17 cellular contexts compared by ENCODE assay signal in genomic region chr11:35232961-35233360, GRCh38.
A peak's percentile ranks its signal among the peaks of the same experiment; 100 is the strongest.
DNase-seq lines count a peak whose midpoint lies in the region; ATAC-seq and TF ChIP-seq lines count a peak whose summit lies in the region.
"Had no signal": no experiment of that assay in that cellular context is flagged by ENCODE, and none has a peak within 500 bp of the region (broad histone marks: within the 10 kb centered on the region; RNA-seq: fewer than 3 reads in every experiment).

No MANE protein-coding gene starts in this region.

- TF ChIP-seq POLR2A in body of pancreas (IDR thresholded peaks at IDR 0.05) = no peak

- H2AFZ ChIP-seq in mesenchymal stem cell (ENCODE audit: low read depth, low read length) = no peak overlapping the region

- intact Hi-C loops in sciatic nerve (cut with DNase I) (loop anchor here (10.0 kb wide), 1 partner anchor 228 kb away; no protein-coding TSS in a partner anchor), body of pancreas (cut with DNase I) (no loop called here)

- WGBS in mesenchymal stem cell = 93% methylated on average over 2 of the region's 4 CpGs
- 41% methylated on average over 4 of the region's 4 CpGs for WGBS in urinary bladder
- 91 to 94% methylated on average over 4 of the region's 4 CpGs for WGBS in body of pancreas, 2 donors

- no peak overlapping the region for H4K91ac ChIP-seq in mesenchymal stem cell (ENCODE audit: low read length)

- H3K27me3 ChIP-seq in mesenchymal stem cell (ENCODE audit: control insufficient read depth in 1 of 2, insufficient read depth in 1 of 2, low read length in 2 of 2) (no peaks in the 10 kb centered on the region), body of pancreas (no peaks in the 10 kb centered on the region)
- H3K27me3 ChIP-seq: suprapubic skin had no signal

- TF ChIP-seq CTCF in body of pancreas (IDR thresholded peaks at IDR 0.05) = no peak

- no peak overlapping the region for H3K4ac ChIP-seq in mesenchymal stem cell (ENCODE audit: low read depth in 1 of 2, low read length in 2 of 2)

- peaks cover 66% of the 10 kb centered on the region for H3K4me1 Mint-ChIP-seq in stimulated activated naive CD8-positive, alpha-beta T cell treated with anti-CD3 and anti-CD28 coated beads, Interleukin-15, Interleukin-2, amounts not matched to agents 100 ng/mL and 50 ng/mL, for 24 hours (ENCODE audit: low read depth)
- H3K4me1 Mint-ChIP-seq in activated naive CD8-positive, alpha-beta T cell treated with anti-CD3 and anti-CD28 coated beads, Interleukin-2, amount 50 U/mL, for 24 hours = peaks cover 58% of the 10 kb centered on the region

- H3K27ac ChIP-seq in mesenchymal stem cell (ENCODE audit: low read length, poor library complexity, severe bottlenecking) = no peak overlapping the region
- H3K27ac ChIP-seq in urinary bladder (ENCODE audit: low read depth) = peak overlapping the region; percentile 18
- no peak overlapping the region for H3K27ac ChIP-seq in body of pancreas
- H3K27ac ChIP-seq: suprapubic skin had no signal

- H3K4me3 ChIP-seq in mesenchymal stem cell (ENCODE audit: insufficient read depth in 1 of 2, low read depth in 1 of 2, low read length in 2 of 2) (no peak overlapping the region), urinary bladder (ENCODE audit: low read depth, low read length) (no peak overlapping the region), body of pancreas (no peak overlapping the region)
- H3K4me3 ChIP-seq: suprapubic skin had no signal

- H3K9ac ChIP-seq in mesenchymal stem cell (ENCODE audit: low read length) = no peak overlapping the region

- H2BK5ac ChIP-seq in mesenchymal stem cell (ENCODE audit: low read depth, low read length, poor library complexity, severe bottlenecking) = no peak overlapping the region

- no peaks in the 10 kb centered on the region for H3K27me3 Mint-ChIP-seq in stimulated activated naive CD8-positive, alpha-beta T cell treated with anti-CD3 and anti-CD28 coated beads, Interleukin-15, Interleukin-2, amounts not matched to agents 100 ng/mL and 50 ng/mL, for 24 hours
- no peaks in the 10 kb centered on the region for H3K27me3 Mint-ChIP-seq in activated naive CD8-positive, alpha-beta T cell treated with anti-CD3 and anti-CD28 coated beads, Interleukin-2, amount 50 U/mL, for 24 hours
- H3K27me3 Mint-ChIP-seq: activated CD4-positive, alpha-beta T cell treated with anti-CD3 and anti-CD28 coated beads, Interleukin-2, amount 10 ng/mL, durations not matched to agents 24 days and 14 days had no signal

- H3K27ac Mint-ChIP-seq in stimulated activated naive CD8-positive, alpha-beta T cell treated with anti-CD3 and anti-CD28 coated beads, Interleukin-15, Interleukin-2, amounts not matched to agents 100 ng/mL and 50 ng/mL, for 24 hours = peak overlapping the region; percentile 43
- peak overlapping the region; percentile 30 for H3K27ac Mint-ChIP-seq in activated naive CD8-positive, alpha-beta T cell treated with anti-CD3 and anti-CD28 coated beads, Interleukin-2, amount 50 U/mL, for 24 hours

- peaks cover 71% of the 10 kb centered on the region for H3K36me3 Mint-ChIP-seq in stimulated activated naive CD8-positive, alpha-beta T cell treated with anti-CD3 and anti-CD28 coated beads, Interleukin-15, Interleukin-2, amounts not matched to agents 100 ng/mL and 50 ng/mL, for 24 hours (ENCODE audit: low read depth)
- H3K36me3 Mint-ChIP-seq in activated naive CD8-positive, alpha-beta T cell treated with anti-CD3 and anti-CD28 coated beads, Interleukin-2, amount 50 U/mL, for 24 hours (ENCODE audit: low read depth) = peaks cover 60% of the 10 kb centered on the region

- no peak overlapping the region for H2BK15ac ChIP-seq in mesenchymal stem cell (ENCODE audit: low read depth, poor library complexity, severe bottlenecking)

- H3K18ac ChIP-seq in mesenchymal stem cell (ENCODE audit: low read depth in 1 of 2, low read length in 2 of 2) = no peak overlapping the region

- no peak overlapping the region for H4K8ac ChIP-seq in mesenchymal stem cell (ENCODE audit: low read length)

- H2BK12ac ChIP-seq in mesenchymal stem cell (ENCODE audit: low read length in 2 of 2) = no peak overlapping the region

- H3K4me1 ChIP-seq in mesenchymal stem cell (ENCODE audit: control insufficient read depth, insufficient read depth, low read depth, low read length) = peaks cover 2% of the 10 kb centered on the region
- peaks cover 1% of the 10 kb centered on the region for H3K4me1 ChIP-seq in urinary bladder (ENCODE audit: insufficient read depth)
- H3K4me1 ChIP-seq in body of pancreas = peaks cover 31% of the 10 kb centered on the region

- no peak overlapping the region for H2AK5ac ChIP-seq in mesenchymal stem cell (ENCODE audit: low read length, severe bottlenecking)

- H3K14ac ChIP-seq in mesenchymal stem cell (ENCODE audit: low read length in 2 of 2) = no peak overlapping the region

- peaks cover 20% of the 10 kb centered on the region for H3K9me3 Mint-ChIP-seq in stimulated activated naive CD8-positive, alpha-beta T cell treated with anti-CD3 and anti-CD28 coated beads, Interleukin-15, Interleukin-2, amounts not matched to agents 100 ng/mL and 50 ng/mL, for 24 hours
- H3K9me3 Mint-ChIP-seq in activated naive CD8-positive, alpha-beta T cell treated with anti-CD3 and anti-CD28 coated beads, Interleukin-2, amount 50 U/mL, for 24 hours = peaks cover 34% of the 10 kb centered on the region

- no peak overlapping the region for H3K4me2 ChIP-seq in mesenchymal stem cell (ENCODE audit: low read length, poor library complexity, severe bottlenecking)

- H3K9me3 ChIP-seq in mesenchymal stem cell (ENCODE audit: control insufficient read depth, low read length) (peaks cover 6% of the 10 kb centered on the region), body of pancreas (no peaks in the 10 kb centered on the region)
- H3K9me3 ChIP-seq: suprapubic skin had no signal

- no peak overlapping the region for H2BK120ac ChIP-seq in mesenchymal stem cell (ENCODE audit: low read depth, low read length)

- DNase-seq in stimulated activated naive CD8-positive, alpha-beta T cell treated with anti-CD3 and anti-CD28 coated beads, Interleukin-15, Interleukin-2, amounts not matched to agents 100 U/mL and 50 U/mL, for 24 hours = no peak
- DNase-seq in activated naive CD8-positive, alpha-beta T cell treated with anti-CD3 and anti-CD28 coated beads, Interleukin-2, amount 50 U/mL, for 24 hours = no peak
- DNase-seq in mesenchymal stem cell (peak; percentile 60), sciatic nerve (ENCODE audit: low spot score) (no peak), body of pancreas (no peak)
- DNase-seq: activated CD4-positive, alpha-beta T cell treated with anti-CD3 and anti-CD28 coated beads, Interleukin-2, amount 10 ng/mL, durations not matched to agents 24 days and 14 days; activated T-cell treated with anti-CD3 and anti-CD28 coated beads, Interleukin-2, amount 50 U/mL, for 48 hours; anterior cingulate cortex; GOT3; MM.1S; NCI-H2029 treated with DMSO at 0.1 percent for 48 hours; NCI-H510A had no signal

- no peak overlapping the region for H3K23ac ChIP-seq in mesenchymal stem cell (ENCODE audit: low read length in 2 of 2)

- H3K4me3 Mint-ChIP-seq in stimulated activated naive CD8-positive, alpha-beta T cell treated with anti-CD3 and anti-CD28 coated beads, Interleukin-15, Interleukin-2, amounts not matched to agents 100 ng/mL and 50 ng/mL, for 24 hours = no peak overlapping the region
- no peak overlapping the region for H3K4me3 Mint-ChIP-seq in activated naive CD8-positive, alpha-beta T cell treated with anti-CD3 and anti-CD28 coated beads, Interleukin-2, amount 50 U/mL, for 24 hours
- H3K4me3 Mint-ChIP-seq: activated CD4-positive, alpha-beta T cell treated with anti-CD3 and anti-CD28 coated beads, Interleukin-2, amount 10 ng/mL, durations not matched to agents 24 days and 14 days; neural crest cell had no signal

- H3K36me3 ChIP-seq in mesenchymal stem cell (ENCODE audit: control insufficient read depth in 1 of 2, insufficient read depth in 2 of 2, low read depth in 1 of 2, low read length in 2 of 2) (peaks cover 6 to 50% of the 10 kb centered on the region in 2 experiments), urinary bladder (ENCODE audit: insufficient read depth) (peaks cover 2% of the 10 kb centered on the region), body of pancreas (replicated peaks in 1 of 2; ENCODE audit: insufficient read depth in 1 of 2, low read depth in 2 of 2) (peaks cover 0 to 5% of the 10 kb centered on the region in 2 donors)

- no peak for ATAC-seq in stimulated activated naive CD8-positive, alpha-beta T cell treated with anti-CD3 and anti-CD28 coated beads, Interleukin-15, Interleukin-2, amounts not matched to agents 100 U/mL and 50 U/mL, for 24 hours
- no peak for ATAC-seq in activated naive CD8-positive, alpha-beta T cell treated with anti-CD3 and anti-CD28 coated beads, Interleukin-2, amount 50 U/mL, for 24 hours
- ATAC-seq in sciatic nerve (no peak), GM21367 (IDR thresholded peaks at IDR 0.05; ENCODE audit: unreplicated experiment) (no peak), body of pancreas (no peak)

- no peaks in the 10 kb centered on the region for H3K79me1 ChIP-seq in mesenchymal stem cell (replicated peaks; ENCODE audit: low read length, poor library complexity, severe bottlenecking)
